In the genomic region with DNA sequence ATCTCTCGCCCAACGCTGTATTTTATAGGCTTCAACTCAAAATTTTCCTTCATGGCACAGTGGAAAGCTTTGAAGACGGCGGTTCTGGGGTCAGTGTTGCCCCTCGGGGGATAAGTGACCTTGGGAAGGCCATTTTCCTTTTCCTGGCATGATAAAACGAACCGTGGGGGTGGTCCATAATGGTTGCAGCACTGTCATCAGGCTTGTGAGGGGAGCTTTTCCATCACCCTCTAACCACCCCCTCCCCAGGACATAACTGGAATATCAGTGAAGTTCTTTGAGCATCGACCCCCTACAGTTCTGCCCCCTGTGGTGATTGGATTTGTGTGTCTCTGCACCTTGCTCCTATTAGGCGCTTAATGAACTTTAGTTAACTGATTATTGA, we compare ENCODE assay signal across 8 cellular contexts. TPM values are rescaled to one million over a fixed set of nuclear protein-coding genes. Genes with fewer than 3 reads are reported as not detected.
DNase-seq lines count a peak whose midpoint lies in the region; ATAC-seq and TF ChIP-seq lines count a peak whose summit lies in the region.

No MANE protein-coding gene starts in this region.

- in situ Hi-C loops in gastrocnemius medialis (cut with MboI; ENCODE audit: low sequenced_read_pairs in 4 of 4): loop anchor here in 1 of 4 donors (10.0 kb wide), 1 partner anchor 60 kb away; no protein-coding TSS in a partner anchor

- H3K27me3 Mint-ChIP-seq in T-helper 17 cell: peaks cover 6% of the 10 kb centered on the region
- H3K27me3 Mint-ChIP-seq in glutamatergic neuron (ENCODE audit: unreplicated experiment): no peaks in the 10 kb centered on the region

- H3K4me3 Mint-ChIP-seq in T-helper 17 cell (peak overlapping the region; percentile 97), glutamatergic neuron (ENCODE audit: unreplicated experiment) (peak overlapping the region; percentile 91)

- peak overlapping the region; percentile 85 to 96 (median 94) for H3K27ac ChIP-seq in gastrocnemius medialis

- DNase-seq in NCI-H82 (lab: John Stamatoyannopoulos, UW) (peak; percentile 56), NCI-H82 treated with DMSO at 0.1 percent for 48 hours (lab: John Stamatoyannopoulos, UW; ENCODE audit: unreplicated experiment) (no peak), T-helper 17 cell (no peak), glutamatergic neuron (no peak), gastrocnemius medialis (no peak), HUDEP-2 (lab: John Stamatoyannopoulos, UW; ENCODE audit: unreplicated experiment in 76 of 76) (no peak)

- H3K4me1 Mint-ChIP-seq in T-helper 17 cell (peaks cover 14% of the 10 kb centered on the region), glutamatergic neuron (ENCODE audit: low read depth, unreplicated experiment) (peaks cover 6% of the 10 kb centered on the region)

- H3K27me3 ChIP-seq in gastrocnemius medialis: no peaks in the 10 kb centered on the region

- peaks cover 22 to 24% of the 10 kb centered on the region in 2 donors for H3K4me1 ChIP-seq in gastrocnemius medialis

- no peaks in the 10 kb centered on the region for H3K9me3 ChIP-seq in T-helper 17 cell (ENCODE audit: control insufficient read depth, low read length, poor library complexity, severe bottlenecking)
- no peaks in the 10 kb centered on the region for H3K9me3 ChIP-seq in gastrocnemius medialis

- ATAC-seq in T-helper 17 cell: no peak
- ATAC-seq in gastrocnemius medialis: peak in 1 of 2 donors; percentile 4
- no peak for ATAC-seq in HG03196 (IDR thresholded peaks at IDR 0.05; ENCODE audit: unreplicated experiment)
- ATAC-seq in GM19397 (IDR thresholded peaks at IDR 0.05; ENCODE audit: unreplicated experiment): no peak

- H3K36me3 Mint-ChIP-seq in T-helper 17 cell (ENCODE audit: low read depth): no peaks in the 10 kb centered on the region
- H3K36me3 Mint-ChIP-seq in glutamatergic neuron (ENCODE audit: unreplicated experiment): no peaks in the 10 kb centered on the region

- H3K9me3 Mint-ChIP-seq in glutamatergic neuron (ENCODE audit: unreplicated experiment): peaks cover 4% of the 10 kb centered on the region

- intact Hi-C loops in gastrocnemius medialis (cut with DNase I; ENCODE audit: low total_unique reads): loop anchor here (1.0 to 2.0 kb wide), 4 partner anchors 17 to 118 kb away; partner anchors contain the start of gene TMED10

- H3K27ac Mint-ChIP-seq in T-helper 17 cell (peak overlapping the region; percentile 96), glutamatergic neuron (ENCODE audit: unreplicated experiment) (peak overlapping the region; percentile 48)

- TF ChIP-seq CTCF in glutamatergic neuron (IDR thresholded peaks at IDR 0.05; ENCODE audit: partially characterized antibody, unreplicated experiment) (no peak), gastrocnemius medialis (IDR thresholded peaks at IDR 0.05 in 4 of 5, conservative IDR thresholded peaks at IDR 0.05 in 1 of 5) (peak in 1 of 5 experiments; percentile 37)

- TF ChIP-seq POLR2A in gastrocnemius medialis (IDR thresholded peaks at IDR 0.05): no peak

- no peaks in the 10 kb centered on the region for H3K36me3 ChIP-seq in gastrocnemius medialis

- H3K4me3 ChIP-seq in gastrocnemius medialis: peak overlapping the region; percentile 66 to 83 (median 74)

RNA-seq across cellular contexts. Expression of gene FOS, which starts 16.0 kb away (rescaled TPM):
- total RNA-seq in T-helper 17 cell: 1,000 to 10,000 TPM; 2,179 to 4,074 TPM
- 2.9 TPM for total RNA-seq in glutamatergic neuron (ENCODE audit: unreplicated experiment)
- total RNA-seq in gastrocnemius medialis: 100 to 1,000 TPM in 1 of 4 donors, 10 to 100 TPM in 3; 16.3 to 110 (median 53.5) TPM

Comparison
In these comparisons a context has a peak if more than half of its experiments do, and no peak if none do; other contexts are left out.
1. RNA of gene FOS, which starts 16.0 kb away (total RNA-seq): 2,179 to 4,074 TPM in T-helper 17 cell; 16.3 to 110 TPM in gastrocnemius medialis and 2.9 TPM in glutamatergic neuron (single experiment); every median in the first group is over 10 times any median in the second.